In the genomic region with DNA sequence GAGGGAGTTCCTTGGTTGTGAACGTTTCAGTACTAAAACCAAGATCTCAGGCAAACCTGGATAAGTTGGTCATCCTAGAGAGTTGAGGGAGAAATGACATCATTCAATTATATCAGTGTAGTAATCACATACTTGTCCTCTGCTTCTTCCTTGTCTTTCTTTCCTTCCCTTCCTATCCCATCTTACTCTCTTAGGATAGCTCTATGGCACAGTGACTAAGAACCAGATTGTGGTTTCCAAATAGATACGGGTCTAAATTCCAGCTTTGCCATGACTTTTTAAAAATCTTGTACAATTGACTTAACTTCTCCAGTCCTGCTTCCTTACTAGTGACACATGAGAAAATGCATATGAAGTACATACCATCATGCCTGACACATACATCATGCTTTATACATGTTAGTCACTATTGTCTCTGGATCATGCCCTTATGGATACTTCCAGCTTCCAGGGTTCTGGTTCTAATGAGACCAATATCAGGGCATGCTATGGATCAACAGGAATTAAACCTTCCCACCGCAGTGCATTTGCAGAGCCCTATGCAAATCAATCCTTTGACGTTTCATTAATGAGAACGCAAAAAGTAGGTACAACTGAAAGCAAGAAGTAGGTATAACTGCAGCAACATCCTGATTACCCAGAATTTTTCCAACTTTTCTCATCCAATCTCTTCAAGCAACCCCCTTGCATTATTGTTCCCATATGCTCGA, we compare ENCODE assay signal across 9 cellular contexts.
A peak's percentile ranks its signal among the peaks of the same experiment; 100 is the strongest.
DNase-seq lines count a peak whose midpoint lies in the region; ATAC-seq and TF ChIP-seq lines count a peak whose summit lies in the region.
"Had no signal": no experiment of that assay in that cellular context is flagged by ENCODE, and none has a peak within 500 bp of the region (broad histone marks: within the 10 kb centered on the region; RNA-seq: fewer than 3 reads in every experiment).

No MANE protein-coding gene starts in this region.

- H2BK20ac ChIP-seq in H9 (ENCODE audit: low read depth, low read length, poor library complexity, severe bottlenecking), result no peak overlapping the region

- H3K27ac ChIP-seq in H9 (ENCODE audit: insufficient read length, low read depth, low read length), result peak overlapping the region; percentile 94

- H3K4ac ChIP-seq in H9 (ENCODE audit: low read depth, low read length), result no peak overlapping the region

- POLR2A ChIA-PET in WTC11 (lab: Charles Lee), result interaction anchor here (0.8 to 1.9 kb wide), 2 partner anchors 108 to 167 kb away, joined by 3 to 12 read pairs; a partner anchor contains a TSS

- CTCF ChIA-PET in WTC11 (lab: Charles Lee), result interaction anchor here (1.0 kb wide), 1 partner anchor 140 kb away, joined by 5 read pairs; no protein-coding TSS in a partner anchor

- H2AFZ ChIP-seq in H9 (ENCODE audit: low read length), result peak overlapping the region; percentile 89

- H2BK120ac ChIP-seq in H9 (ENCODE audit: low read depth, low read length, poor library complexity, severe bottlenecking), result no peak overlapping the region

- DNase-seq in H9, result no peak
- DNase-seq in WTC11 (ENCODE audit: low spot score), result no peak
- peak; percentile 48 for DNase-seq in fibroblast of mammary gland (ENCODE audit: low read depth)
- no peak for DNase-seq in skeletal muscle cell (ENCODE audit: low read depth)
- no peak for DNase-seq in AG20443 (ENCODE audit: low spot score)
- no peak for DNase-seq in stimulated activated CD4-positive, alpha-beta T cell treated with anti-CD3 and anti-CD28 coated beads, Interleukin-12 subunit alpha, Interleukin-12 subunit beta, amount 100 ng/mL, for 4 hours
- DNase-seq in NCI-H2107 treated with DMSO at 0.1 percent for 48 hours (lab: John Stamatoyannopoulos, UW; ENCODE audit: unreplicated experiment), result no peak
- DNase-seq: NCI-H1694 had no signal

- H3K36me3 Mint-ChIP-seq in H9 (ENCODE audit: insufficient read depth in 1 of 3, low read depth in 3 of 3) (no peaks in the 10 kb centered on the region), WTC11 (no peaks in the 10 kb centered on the region)

- H3K79me2 ChIP-seq in H9 (ENCODE audit: insufficient read depth, low read length), result no peaks in the 10 kb centered on the region

- no peak overlapping the region for H3K4me3 ChIP-seq in fibroblast of mammary gland (ENCODE audit: control insufficient read depth, low read depth, low read length)
- peak overlapping the region; percentile 28 for H3K4me3 ChIP-seq in skeletal muscle cell (ENCODE audit: low read depth, low read length)

- peak overlapping the region in 1 of 2 experiments; percentile 63; a peak in 1 of 5 replicates for H3K4me3 Mint-ChIP-seq in H9
- H3K4me3 Mint-ChIP-seq in WTC11, result peak overlapping the region; percentile 61

- H3K56ac ChIP-seq in H9 (ENCODE audit: insufficient read length, low read depth, low read length), result no peak overlapping the region

- no peak overlapping the region for H3K14ac ChIP-seq in H9 (ENCODE audit: insufficient read depth, low read length)

- no peaks in the 10 kb centered on the region for H3K9me3 ChIP-seq in H9 (ENCODE audit: control insufficient read depth, low read depth, low read length)

- no peak overlapping the region for H2AK5ac ChIP-seq in H9 (ENCODE audit: insufficient read length, low read length)

- no peak overlapping the region for H2BK12ac ChIP-seq in H9 (ENCODE audit: insufficient read length, low read depth, low read length)

- no peaks in the 10 kb centered on the region for H3K9me3 Mint-ChIP-seq in H9
- 0 out of 2 replicates have a peak, but pooled peaks cover 3% of the 10 kb centered on the region for H3K9me3 Mint-ChIP-seq in WTC11

- H3K9ac ChIP-seq in H9 (ENCODE audit: extremely low read depth, insufficient read length, low read length), result peak overlapping the region; percentile 65

- H2BK5ac ChIP-seq in H9 (ENCODE audit: insufficient read length, low read length), result peak overlapping the region; percentile 46

- no peak overlapping the region for H2BK15ac ChIP-seq in H9 (ENCODE audit: low read depth, low read length)

- ATAC-seq in WTC11 (no peak), HG03139 (IDR thresholded peaks at IDR 0.05; ENCODE audit: unreplicated experiment) (no peak)

- H4K8ac ChIP-seq in H9 (replicated peaks; ENCODE audit: insufficient read length, low read depth, low read length), result no peak overlapping the region

- H4K91ac ChIP-seq in H9 (ENCODE audit: insufficient read length, low read depth, low read length), result no peak overlapping the region

- peaks cover 58 to 61% of the 10 kb centered on the region in 2 experiments for H3K4me1 Mint-ChIP-seq in H9
- H3K4me1 Mint-ChIP-seq in WTC11, result peaks cover 68% of the 10 kb centered on the region

- no peak overlapping the region for H3T11ph ChIP-seq in H9 (ENCODE audit: low read length)

- H3K23me2 ChIP-seq in H9 (ENCODE audit: insufficient read length, low read depth, low read length, poor library complexity, severe bottlenecking), result peaks cover 6% of the 10 kb centered on the region

- H3K79me1 ChIP-seq in H9 (ENCODE audit: insufficient read depth, low read depth, low read length, poor library complexity, severe bottlenecking), result no peaks in the 10 kb centered on the region

- no peaks in the 10 kb centered on the region for H3K27me3 ChIP-seq in H9 (ENCODE audit: insufficient read depth, low read length)

- TF ChIP-seq CTCF in H9 (conservative IDR thresholded peaks at IDR 0.05) (no peak), WTC11 (IDR thresholded peaks at IDR 0.05) (no peak), fibroblast of mammary gland (conservative IDR thresholded peaks at IDR 0.05; ENCODE audit: control insufficient read depth, insufficient read depth, low read depth, low read length) (no peak)

- H3K4me2 ChIP-seq in H9 (ENCODE audit: insufficient read depth, insufficient read length, low read length), result peak overlapping the region; percentile 72

- no CpG with 5 or more reads among the region's 6 CpGs for WGBS in H9 (ENCODE audit: extremely low coverage, insufficient read length, low lambda C conversion rate)

- peak overlapping the region; percentile 50 for H3K18ac ChIP-seq in H9 (ENCODE audit: insufficient read length, low read depth, low read length)

- no peaks in the 10 kb centered on the region for H3K27me3 Mint-ChIP-seq in H9 (ENCODE audit: low read depth)
- H3K27me3 Mint-ChIP-seq in WTC11 (ENCODE audit: low read depth), result no peaks in the 10 kb centered on the region

- no peak overlapping the region for H4K5ac ChIP-seq in H9 (ENCODE audit: insufficient read length, low read depth, low read length)

- H4K20me1 ChIP-seq in H9 (ENCODE audit: control insufficient read depth, insufficient read depth, insufficient read length), result no peaks in the 10 kb centered on the region

- peak overlapping the region; percentile 97 to 98 (median 97) for H3K27ac Mint-ChIP-seq in H9
- peak overlapping the region; percentile 100 for H3K27ac Mint-ChIP-seq in WTC11

- H3K4me1 ChIP-seq in H9 (ENCODE audit: insufficient read depth, low read length), result peaks cover 12% of the 10 kb centered on the region; the same call in 1 of the 2 replicates

- no peak overlapping the region for H3K23ac ChIP-seq in H9 (ENCODE audit: insufficient read length, low read depth, low read length)

TF ChIP-seq in WTC11, 78 proteins besides CTCF, POLR2A, EP300 and RAD21:
- TF ChIP-seq ZBTB21 (CRISPR knock-in tag; IDR thresholded peaks at IDR 0.05; ENCODE audit: borderline replicate concordance), result no peak
- TF ChIP-seq, protein P1, sequence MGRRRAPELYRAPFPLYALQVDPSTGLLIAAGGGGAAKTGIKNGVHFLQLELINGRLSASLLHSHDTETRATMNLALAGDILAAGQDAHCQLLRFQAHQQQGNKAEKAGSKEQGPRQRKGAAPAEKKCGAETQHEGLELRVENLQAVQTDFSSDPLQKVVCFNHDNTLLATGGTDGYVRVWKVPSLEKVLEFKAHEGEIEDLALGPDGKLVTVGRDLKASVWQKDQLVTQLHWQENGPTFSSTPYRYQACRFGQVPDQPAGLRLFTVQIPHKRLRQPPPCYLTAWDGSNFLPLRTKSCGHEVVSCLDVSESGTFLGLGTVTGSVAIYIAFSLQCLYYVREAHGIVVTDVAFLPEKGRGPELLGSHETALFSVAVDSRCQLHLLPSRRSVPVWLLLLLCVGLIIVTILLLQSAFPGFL (CRISPR knock-in tag; IDR thresholded peaks at IDR 0.05; ENCODE audit: borderline replicate concordance), result no peak
- TF ChIP-seq GTF2I (CRISPR knock-in tag; conservative IDR thresholded peaks at IDR 0.05), result no peak
- no peak for TF ChIP-seq ZNF423 (CRISPR knock-in tag; IDR thresholded peaks at IDR 0.05)
- TF ChIP-seq, protein P2, sequence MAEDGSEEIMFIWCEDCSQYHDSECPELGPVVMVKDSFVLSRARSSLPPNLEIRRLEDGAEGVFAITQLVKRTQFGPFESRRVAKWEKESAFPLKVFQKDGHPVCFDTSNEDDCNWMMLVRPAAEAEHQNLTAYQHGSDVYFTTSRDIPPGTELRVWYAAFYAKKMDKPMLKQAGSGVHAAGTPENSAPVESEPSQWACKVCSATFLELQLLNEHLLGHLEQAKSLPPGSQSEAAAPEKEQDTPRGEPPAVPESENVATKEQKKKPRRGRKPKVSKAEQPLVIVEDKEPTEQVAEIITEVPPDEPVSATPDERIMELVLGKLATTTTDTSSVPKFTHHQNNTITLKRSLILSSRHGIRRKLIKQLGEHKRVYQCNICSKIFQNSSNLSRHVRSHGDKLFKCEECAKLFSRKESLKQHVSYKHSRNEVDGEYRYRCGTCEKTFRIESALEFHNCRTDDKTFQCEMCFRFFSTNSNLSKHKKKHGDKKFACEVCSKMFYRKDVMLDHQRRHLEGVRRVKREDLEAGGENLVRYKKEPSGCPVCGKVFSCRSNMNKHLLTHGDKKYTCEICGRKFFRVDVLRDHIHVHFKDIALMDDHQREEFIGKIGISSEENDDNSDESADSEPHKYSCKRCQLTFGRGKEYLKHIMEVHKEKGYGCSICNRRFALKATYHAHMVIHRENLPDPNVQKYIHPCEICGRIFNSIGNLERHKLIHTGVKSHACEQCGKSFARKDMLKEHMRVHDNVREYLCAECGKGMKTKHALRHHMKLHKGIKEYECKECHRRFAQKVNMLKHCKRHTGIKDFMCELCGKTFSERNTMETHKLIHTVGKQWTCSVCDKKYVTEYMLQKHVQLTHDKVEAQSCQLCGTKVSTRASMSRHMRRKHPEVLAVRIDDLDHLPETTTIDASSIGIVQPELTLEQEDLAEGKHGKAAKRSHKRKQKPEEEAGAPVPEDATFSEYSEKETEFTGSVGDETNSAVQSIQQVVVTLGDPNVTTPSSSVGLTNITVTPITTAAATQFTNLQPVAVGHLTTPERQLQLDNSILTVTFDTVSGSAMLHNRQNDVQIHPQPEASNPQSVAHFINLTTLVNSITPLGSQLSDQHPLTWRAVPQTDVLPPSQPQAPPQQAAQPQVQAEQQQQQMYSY (CRISPR knock-in tag; IDR thresholded peaks at IDR 0.05), result no peak
- no peak for TF ChIP-seq PRRX2 (CRISPR knock-in tag; IDR thresholded peaks at IDR 0.05)
- no peak for TF ChIP-seq NR2C2 (CRISPR knock-in tag; IDR thresholded peaks at IDR 0.05)
- TF ChIP-seq ZNF263 (CRISPR knock-in tag; IDR thresholded peaks at IDR 0.05; ENCODE audit: low read depth), result no peak
- TF ChIP-seq ZNF219 (CRISPR knock-in tag; IDR thresholded peaks at IDR 0.05; ENCODE audit: borderline replicate concordance), result no peak
